28 cellular contexts compared by ENCODE assay signal in the genomic region with DNA sequence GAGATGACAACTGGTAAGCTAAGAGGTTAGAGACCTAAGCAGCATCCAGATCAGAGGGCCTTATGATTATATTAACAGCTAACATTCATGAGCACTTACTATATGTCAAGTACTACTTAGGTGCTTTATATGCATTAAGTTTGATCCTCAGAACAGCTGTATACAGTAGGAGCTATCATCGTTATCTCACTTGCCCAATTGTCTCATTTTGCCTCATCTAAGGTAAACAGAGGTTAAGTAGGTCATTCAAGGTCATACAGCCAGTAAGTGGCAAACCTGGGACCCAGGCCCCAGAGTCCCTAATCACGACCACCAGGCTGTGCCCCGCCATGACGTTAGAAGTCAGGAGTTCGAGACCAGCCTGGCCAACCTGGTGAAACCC. TPM values are rescaled to one million over a fixed set of nuclear protein-coding genes. Genes with fewer than 3 reads are reported as not detected.
"Had no signal": no experiment of that assay in that cellular context is flagged by ENCODE, and none has a peak within 500 bp of the region (broad histone marks: within the 10 kb centered on the region; RNA-seq: fewer than 3 reads in every experiment).

No MANE protein-coding gene starts in this region.

- H3K4me3 Mint-ChIP-seq: dendritic cell treated with granulocyte-macrophage colony-stimulating factor and Interleukin-4, amounts not matched to agents 40 ng/mL and 50 ng/mL, for 4 days; effector memory CD8-positive, alpha-beta T cell; endodermal cell; immature natural killer cell; mesothelial cell of epicardium had no signal

- H3K27ac Mint-ChIP-seq: dendritic cell treated with granulocyte-macrophage colony-stimulating factor and Interleukin-4, amounts not matched to agents 40 ng/mL and 50 ng/mL, for 4 days; effector memory CD8-positive, alpha-beta T cell; endodermal cell; immature natural killer cell; mesothelial cell of epicardium had no signal

- ATAC-seq: effector memory CD8-positive, alpha-beta T cell; esophagus mucosa; gastrocnemius medialis; heart right ventricle; left colon; lower lobe of right lung; mucosa of descending colon had no signal

- H3K36me3 Mint-ChIP-seq: immature natural killer cell, mesothelial cell of epicardium had no signal

- H3K9me3 ChIP-seq: esophagus squamous epithelium, gastrocnemius medialis, heart right ventricle, left ventricle myocardium inferior, lower lobe of right lung, mucosa of descending colon had no signal

- H3K4me3 ChIP-seq: esophagus squamous epithelium, gastrocnemius medialis, heart right ventricle, left ventricle myocardium inferior, lower lobe of right lung, mucosa of descending colon had no signal

- H3K27me3 ChIP-seq: esophagus squamous epithelium, heart right ventricle had no signal

- H3K9me3 Mint-ChIP-seq: dendritic cell treated with granulocyte-macrophage colony-stimulating factor and Interleukin-4, amounts not matched to agents 40 ng/mL and 50 ng/mL, for 4 days; effector memory CD8-positive, alpha-beta T cell; endodermal cell; immature natural killer cell; mesothelial cell of epicardium had no signal

- H3K36me3 ChIP-seq: esophagus squamous epithelium, gastrocnemius medialis, heart right ventricle, left ventricle myocardium inferior, lower lobe of right lung had no signal

- DNase-seq: cortex of kidney; effector CD8-positive, alpha-beta T cell; effector memory CD8-positive, alpha-beta T cell; endodermal cell; erythroblast; esophagus squamous epithelium; foreskin fibroblast; foreskin melanocyte; gastrocnemius medialis; glutamatergic neuron; head of caudate nucleus; heart right ventricle; hypothalamus; immature natural killer cell; islet precursor cell; kidney; kidney glomerular epithelial cell; left colon; left ventricle myocardium inferior; lower lobe of right lung; mesenchymal stem cell; mucosa of descending colon had no signal

- H3K27ac ChIP-seq: epithelial cell of prostate, esophagus squamous epithelium, gastrocnemius medialis, heart right ventricle, left ventricle myocardium inferior, lower lobe of right lung had no signal

RNA-seq across cellular contexts. Expression of a gene that starts 12.0 kb away (rescaled TPM):
- total RNA-seq: dermis microvascular lymphatic vessel endothelial cell, lung microvascular endothelial cell had no signal
- polyA plus RNA-seq: immature natural killer cell had no signal
